In genomic region chr1:25506566-25507463, GRCh38 we compare ENCODE assay signal across 8 cellular contexts. TPM values are rescaled to one million over a fixed set of nuclear protein-coding genes. Genes with fewer than 3 reads are reported as not detected.
DNase-seq lines count a peak whose midpoint lies in the region; ATAC-seq, FAIRE-seq and TF ChIP-seq lines count a peak whose summit lies in the region.
"Not testable (repeated sequence)": the region's sequence is repeated elsewhere in the genome, so short reads cannot be mapped to it uniquely, and the experiment has no call there.

No MANE protein-coding gene starts in this region.

- H3K9me3 Mint-ChIP-seq in activated T-helper 17 cell treated with anti-CD3 and anti-CD28 coated beads, Interleukin-2, amount 50 U/mL, for 72 hours; nephron: not testable (repeated sequence)

- not testable (repeated sequence) for H3K23me2 ChIP-seq in H1 (ENCODE audit: low read depth, low read length)

- not testable (repeated sequence) for H3K56ac ChIP-seq in H1 (replicated peaks; ENCODE audit: insufficient read length, low read depth, low read length)

- intact Hi-C loops in stomach (cut with DNase I; ENCODE audit: low total_unique reads) = not testable (repeated sequence)

- H3K9ac ChIP-seq in BLaER1 = not testable (repeated sequence)
- H3K9ac ChIP-seq in HUES48 (ENCODE audit: low read depth, low read length) = peak overlapping the region; percentile 5; the same call in 1 of the 2 replicates
- peak overlapping the region in 1 of 4 experiments; percentile 43; a peak in 2 of 7 replicates for H3K9ac ChIP-seq in H1 (replicated peaks in 1 of 4; ENCODE audit: extremely low read depth in 1 of 4, low read depth in 3 of 4, low read length in 3 of 4)

- not testable (repeated sequence) for H3K27ac ChIP-seq in BLaER1; HUES48 (ENCODE audit: low read depth, low read length); H1 (ENCODE audit: low read depth, low read length); stomach

- H3K4me2 ChIP-seq in BLaER1 = peak overlapping the region; percentile 85
- H3K4me2 ChIP-seq in H1 (ENCODE audit: insufficient read depth in 1 of 2, low read depth in 2 of 2, low read length in 2 of 2) = peak overlapping the region; percentile 43 to 63

- not testable (repeated sequence) for H4K8ac ChIP-seq in H1 (ENCODE audit: extremely low read depth, insufficient read depth, low read length)

- not testable (repeated sequence) for H3K79me2 ChIP-seq in H1 (ENCODE audit: control insufficient read depth in 1 of 2, insufficient read depth in 2 of 2, low read length in 2 of 2)

- not testable (repeated sequence) for H2BK20ac ChIP-seq in H1 (ENCODE audit: low read length)

- H3K27me3 Mint-ChIP-seq in activated T-helper 17 cell treated with anti-CD3 and anti-CD28 coated beads, Interleukin-2, amount 50 U/mL, for 72 hours; nephron (ENCODE audit: low read depth): not testable (repeated sequence)

- H2AK5ac ChIP-seq in H1 (ENCODE audit: low read depth, low read length) = peak overlapping the region; percentile 75; the same call in 1 of the 2 replicates

- H2BK15ac ChIP-seq in H1 (ENCODE audit: low read length) = not testable (repeated sequence)

- POLR2A ChIA-PET in H1 (lab: Charles Lee; ENCODE audit: partially characterized antibody) = interaction anchor here (0.7 to 2.1 kb wide), 10 partner anchors 9 to 114 kb away, joined by 3 to 12 read pairs (median 4); partner anchors contain the start of gene MACO1

- not testable (repeated sequence) for TF ChIP-seq RAD21 in H1 (IDR thresholded peaks at IDR 0.05 in 1 of 2, conservative IDR thresholded peaks at IDR 0.05 in 1 of 2; ENCODE audit: low read depth in 2 of 2, low read length in 2 of 2)

- not testable (repeated sequence) for TF ChIP-seq POLR2A in H1 (IDR thresholded peaks at IDR 0.05; ENCODE audit: control extremely low read depth in 1 of 2, low read depth in 2 of 2, low read length in 2 of 2); stomach (IDR thresholded peaks at IDR 0.05)

- peak overlapping the region; percentile 27; the same call in 1 of the 2 replicates for H2BK12ac ChIP-seq in H1 (ENCODE audit: low read depth, low read length)

- H3K36me3 Mint-ChIP-seq in activated T-helper 17 cell treated with anti-CD3 and anti-CD28 coated beads, Interleukin-2, amount 50 U/mL, for 72 hours (ENCODE audit: low read depth); nephron (ENCODE audit: low read depth): not testable (repeated sequence)

- H4K91ac ChIP-seq in H1 (replicated peaks; ENCODE audit: insufficient read length, low read length) = peak overlapping the region; percentile 95

- H3K4ac ChIP-seq in H1 (replicated peaks; ENCODE audit: insufficient read length, low read depth, low read length) = not testable (repeated sequence)

- peak overlapping the region; percentile 84 for H3K27ac Mint-ChIP-seq in activated T-helper 17 cell treated with anti-CD3 and anti-CD28 coated beads, Interleukin-2, amount 50 U/mL, for 72 hours
- H3K27ac Mint-ChIP-seq in nephron = peak overlapping the region in 2 of 3 experiments; percentile 23 to 80

- H3K4me1 ChIP-seq in BLaER1 (peaks cover 38% of the 10 kb centered on the region), HUES48 (ENCODE audit: control insufficient read depth, insufficient read depth, low read length) (peaks cover 26% of the 10 kb centered on the region), H1 (replicated peaks in 1 of 4; ENCODE audit: control insufficient read depth in 3 of 4, insufficient read depth in 4 of 4, low read length in 3 of 4) (peaks cover 8 to 17% (median 11%) of the 10 kb centered on the region in 4 experiments)
- not testable (repeated sequence) for H3K4me1 ChIP-seq in stomach

- H2AFZ ChIP-seq in H1 (ENCODE audit: low read length) = not testable (repeated sequence)

- FAIRE-seq in H1 (lab: Jason Lieb, UNC) = not testable (repeated sequence)

- H3K36me3 ChIP-seq in BLaER1; HUES48 (ENCODE audit: control insufficient read depth, insufficient read depth, low read length); H1 (ENCODE audit: control insufficient read depth in 2 of 4, insufficient read depth in 4 of 4, low read length in 3 of 4); stomach: not testable (repeated sequence)

- TF ChIP-seq CTCF in H1 (IDR thresholded peaks at IDR 0.05; ENCODE audit: control extremely low read depth in 1 of 3, insufficient read depth in 1 of 3, low read depth in 1 of 3, low read length in 3 of 3); nephron (IDR thresholded peaks at IDR 0.05; ENCODE audit: unreplicated experiment in 3 of 3); stomach (IDR thresholded peaks at IDR 0.05): not testable (repeated sequence)

- H3K9me3 ChIP-seq in BLaER1; HUES48 (ENCODE audit: control insufficient read depth, insufficient read depth, low read length); H1 (ENCODE audit: insufficient read depth in 2 of 2, low read depth in 1 of 2, low read length in 1 of 2); iPS-18c (ENCODE audit: control insufficient read depth, insufficient read depth, low read length); stomach: not testable (repeated sequence)

- peak; percentile 27 for DNase-seq in activated CD4-positive, alpha-beta T cell treated with anti-CD3 and anti-CD28 coated beads, Interleukin-2, amount 50 U/mL, for 1 hour
- DNase-seq in H1 (ENCODE audit: low read depth in 1 of 2, low spot score in 2 of 2) (peak in 1 of 2 experiments; percentile 73), stomach (peak; percentile 43)

- not testable (repeated sequence) for ATAC-seq in activated T-helper 17 cell treated with anti-CD3 and anti-CD28 coated beads, Interleukin-2, amount 50 U/mL, for 72 hours (replicated peaks)

- not testable (repeated sequence) for H4K5ac ChIP-seq in H1 (ENCODE audit: insufficient read length, low read depth, low read length)

- H4K20me1 ChIP-seq in BLaER1; H1 (replicated peaks in 1 of 2; ENCODE audit: control insufficient read depth in 1 of 2, insufficient read depth in 2 of 2, low read length in 2 of 2): not testable (repeated sequence)

- not testable (repeated sequence) for H3K14ac ChIP-seq in H1 (ENCODE audit: insufficient read length)

- TF ChIP-seq EP300 in H1 (IDR thresholded peaks at IDR 0.05; ENCODE audit: borderline replicate concordance in 1 of 2, low read depth in 2 of 2, low read length in 2 of 2); stomach (IDR thresholded peaks at IDR 0.05): not testable (repeated sequence)

- H2BK5ac ChIP-seq in H1 (ENCODE audit: low read depth, low read length) = peak overlapping the region; percentile 50; the same call in 1 of the 2 replicates

- WGBS in H1 (ENCODE audit: extremely low coverage in 1 of 2, insufficient coverage in 1 of 2, insufficient read length in 1 of 2, insufficient replicate concordance in 2 of 2, low coverage in 1 of 2, low lambda C conversion rate in 2 of 2, missing lambda C conversion rate in 1 of 2), 2 experiments = 31% methylated on average over 37 of the region's 37 CpGs; no CpG with 5 or more reads in 1 of the 2 experiments
- 27 to 42% (median 41%) methylated on average over 29 to 37 of the region's 37 CpGs for WGBS in stomach, 5 donors

- not testable (repeated sequence) for H3K23ac ChIP-seq in H1 (ENCODE audit: insufficient read length)

- H3K79me1 ChIP-seq in H1 (ENCODE audit: low read depth, low read length) = not testable (repeated sequence)

- H3K4me1 Mint-ChIP-seq in activated T-helper 17 cell treated with anti-CD3 and anti-CD28 coated beads, Interleukin-2, amount 50 U/mL, for 72 hours = not testable (repeated sequence)
- peaks cover 18% of the 10 kb centered on the region for H3K4me1 Mint-ChIP-seq in nephron

- peak overlapping the region; percentile 57 for H3K4me3 Mint-ChIP-seq in activated T-helper 17 cell treated with anti-CD3 and anti-CD28 coated beads, Interleukin-2, amount 50 U/mL, for 72 hours
- H3K4me3 Mint-ChIP-seq in nephron = peak overlapping the region in 2 of 3 experiments; percentile 66 to 71

- not testable (repeated sequence) for H2BK120ac ChIP-seq in H1 (replicated peaks; ENCODE audit: low read depth, low read length)

- peak overlapping the region; percentile 55 for H3K18ac ChIP-seq in H1 (ENCODE audit: extremely low read depth, low read length)

- CTCF ChIA-PET in H1 (lab: Charles Lee; ENCODE audit: partially characterized antibody) = interaction anchor here (0.7 to 9.2 kb wide), 6 partner anchors 13 to 304 kb away, joined by 3 to 240 read pairs (median 8); no protein-coding TSS in a partner anchor

- not testable (repeated sequence) for H3K27me3 ChIP-seq in BLaER1; HUES48 (ENCODE audit: control insufficient read depth, insufficient read depth, low read length); H1 (replicated peaks in 1 of 4; ENCODE audit: control insufficient read depth in 3 of 4, extremely low read depth in 1 of 4, insufficient read depth in 3 of 4, low read length in 3 of 4); stomach

- H3K4me3 ChIP-seq in BLaER1 = not testable (repeated sequence)
- H3K4me3 ChIP-seq in HUES48 (ENCODE audit: low read depth, low read length) (peak overlapping the region; percentile 32; the same call in 1 of the 2 replicates), H1 (ENCODE audit: extremely low read depth in 1 of 4, insufficient read depth in 2 of 4, low read depth in 3 of 4, low read length in 4 of 4) (peak overlapping the region; percentile 13 to 23 (median 18); a peak in 4 of 8 replicates), iPS-18c (ENCODE audit: insufficient read depth, low read depth, low read length) (peak overlapping the region; percentile 20; the same call in 1 of the 2 replicates), stomach (peak overlapping the region; percentile 14 to 35 (median 22))

RNA-seq across cellular contexts. Expression of gene LDLRAP1, which starts 36.6 kb away (rescaled TPM):
- 10 to 100 TPM in 1 of 2 donors, 1 to 10 TPM in 1; 6.7 to 10.3 TPM for total RNA-seq in activated T-helper 17 cell treated with anti-CD3 and anti-CD28 coated beads, Interleukin-2, amount 50 U/mL, for 72 hours
- total RNA-seq in H1 (2021; fragmentation: NEBNext Ultra II Directional; extraction: Animal tissue kit (Norgen Biotek cat#: 25700)) = 12.8 and 14.0 TPM in 2 replicates
- polyA plus RNA-seq in H1 (2011; rRNA removed) (13.2 and 16.3 TPM in 2 replicates), stomach (10 to 100 TPM; 13.3 to 17.6 (median 15.7) TPM)
- polyA plus RNA-seq in H1 (2011; cell fraction: cytosol; rRNA removed) = 10.4 TPM
- 16.7 TPM for polyA plus RNA-seq in H1 (2011; cell fraction: nucleus; rRNA removed)
- 9.3 to 13.5 TPM (median 11.9 TPM) in 4 replicates for polyA plus RNA-seq in H1 (2012, experiment 1 of 2)
- 13.0 TPM for polyA plus RNA-seq in H1 (2012, experiment 2 of 2)
- polyA plus RNA-seq in H1 (2013, experiment 1 of 2) = 9.4 TPM
- 9.6 TPM for polyA plus RNA-seq in H1 (2013, experiment 2 of 2)
- polyA minus RNA-seq in H1 (2011; rRNA and poly(A)+ RNA removed) = 9.7 and 11.7 TPM in 2 replicates
- 8.3 TPM for polyA minus RNA-seq in H1 (2011; cell fraction: cytosol; rRNA and poly(A)+ RNA removed)
- 9.7 TPM for polyA minus RNA-seq in H1 (2011; cell fraction: nucleus; rRNA and poly(A)+ RNA removed)
- 10 to 100 TPM in 4 of 5 donors, not detected in 1; 10.6 to 73.7 (median 39.8) TPM for total RNA-seq in stomach
